1 cellular context compared by ENCODE assay signal in the genomic region with DNA sequence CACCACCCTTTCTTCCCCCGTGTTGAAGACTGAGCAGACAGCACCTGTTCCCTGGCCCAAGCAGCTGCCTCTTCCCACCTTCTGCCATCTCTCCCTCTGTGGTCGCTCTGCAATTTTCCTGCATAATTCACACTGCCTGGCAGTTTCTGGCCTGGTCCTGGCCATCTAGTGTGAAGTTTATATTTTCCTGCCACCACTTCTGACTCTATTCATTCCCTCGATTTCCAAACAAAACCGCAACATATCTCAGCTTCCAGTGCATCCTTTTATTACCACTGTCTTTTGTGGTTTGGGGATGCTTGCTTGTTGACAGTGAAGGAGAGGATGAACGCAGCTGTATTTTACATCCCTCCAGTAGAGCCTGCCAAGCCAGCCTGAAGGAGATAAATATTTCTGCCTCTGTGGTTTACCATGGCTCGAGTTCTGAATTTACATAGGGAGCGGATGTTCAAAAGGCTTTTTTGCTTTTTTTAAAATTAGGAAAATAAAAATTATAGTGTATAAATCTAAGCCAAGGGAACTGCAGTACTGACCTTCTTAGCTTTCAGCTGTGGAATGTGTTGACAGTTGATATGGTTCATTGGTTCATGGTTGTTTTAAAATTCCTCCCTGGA.
TF ChIP-seq lines count a peak whose summit lies in the region.

No MANE protein-coding gene starts in this region.

TF ChIP-seq in GM23338, 12 proteins besides CTCF, POLR2A, EP300 and RAD21 (continued from another document):
- TF ChIP-seq ZNF462 (CRISPR knock-in tag; IDR thresholded peaks at IDR 0.05) (no peak), EZH2 (IDR thresholded peaks at IDR 0.05; ENCODE audit: low read depth, unreplicated experiment) (no peak), NANOG (IDR thresholded peaks at IDR 0.05; ENCODE audit: borderline replicate concordance) (no peak), ETS1 (IDR thresholded peaks at IDR 0.05) (no peak), STAT1 (IDR thresholded peaks at IDR 0.05; ENCODE audit: unreplicated experiment) (no peak), JUNB (IDR thresholded peaks at IDR 0.05; ENCODE audit: unreplicated experiment) (no peak)
